ENCODE assay signal across 15 cellular contexts in genomic region chr5:140408750-140409241, GRCh38. TPM values are rescaled to one million over a fixed set of nuclear protein-coding genes. Genes with fewer than 3 reads are reported as not detected.
DNase-seq lines count a peak whose midpoint lies in the region; ATAC-seq, FAIRE-seq and TF ChIP-seq lines count a peak whose summit lies in the region.
"Had no signal": no experiment of that assay in that cellular context is flagged by ENCODE, and none has a peak within 500 bp of the region (broad histone marks: within the 10 kb centered on the region; RNA-seq: fewer than 3 reads in every experiment).

No MANE protein-coding gene starts in this region.

- DNase-seq in A549 (ENCODE audit: low read depth in 1 of 2, low spot score in 1 of 2), result peak in 1 of 2 experiments; percentile 19
- no peak for DNase-seq in H54 (ENCODE audit: insufficient read length, low spot score)
- peak; percentile 56 for DNase-seq in SW480 (ENCODE audit: low spot score)
- no peak for DNase-seq in left lung
- DNase-seq in HCEC 1CT, result no peak
- DNase-seq in CD1c-positive myeloid dendritic cell (ENCODE audit: extremely low spot score), result no peak
- DNase-seq in NAMALWA (ENCODE audit: low spot score), result no peak
- no peak for DNase-seq in substantia nigra (lab: John Stamatoyannopoulos, UW)
- DNase-seq: NCI-H1048; nephron progenitor cell; stimulated activated naive B cell treated with anti-CD40 and anti-IgM and Interleukin-4, amounts not matched to agents 10 μg/mL and 1 μg/mL and 100 μg/mL, for 72 hours; T-helper 9 cell had no signal

- H3K9me3 ChIP-seq in A549, result no peaks in the 10 kb centered on the region
- H3K9me3 ChIP-seq in left lung, result no peaks in the 10 kb centered on the region
- H3K9me3 ChIP-seq: BLaER1 had no signal

- WGBS in A549 (ENCODE audit: missing lambda C conversion rate), result 34% methylated on average over 4 of the region's 4 CpGs

- ATAC-seq in A549 (peak; percentile 75 to 77), left lung (peak; percentile 96)
- ATAC-seq: stimulated activated naive B cell treated with anti-CD40 and anti-IgM and Interleukin-4, amounts not matched to agents 10 μg/mL and 1 μg/mL and 100 μg/mL, for 72 hours had no signal

- intact Hi-C loops in left lung (cut with DNase I), result no loop called here

- H3K4me1 ChIP-seq in A549 (peaks cover 20% of the 10 kb centered on the region), left lung (peaks cover 10 to 61% of the 10 kb centered on the region in 2 donors)

- peaks cover 0 to 27% of the 10 kb centered on the region in 2 donors for H3K36me3 ChIP-seq in left lung

- no peak for TF ChIP-seq EP300 in A549 (IDR thresholded peaks at IDR 0.05)

- no peak for FAIRE-seq in A549 (lab: Jason Lieb, UNC)
- peak; percentile 30 for FAIRE-seq in H54 (lab: Jason Lieb, UNC)
- FAIRE-seq: astrocyte, endothelial cell of umbilical vein had no signal

- CTCF ChIA-PET in A549 (lab: Yijun Ruan, JAX), result interaction anchor here (0.9 kb wide), 1 partner anchor 43 kb away, joined by 4 read pairs; no protein-coding TSS in a partner anchor

- TF ChIP-seq CTCF in A549 (IDR thresholded peaks at IDR 0.05) (no peak), left lung (IDR thresholded peaks at IDR 0.05) (no peak)

- H3K4me2 ChIP-seq in A549, result peak overlapping the region; percentile 49
- H3K4me2 ChIP-seq: BLaER1 had no signal

- no peaks in the 10 kb centered on the region for H3K27me3 ChIP-seq in left lung
- H3K27me3 ChIP-seq: BLaER1 had no signal

- TF ChIP-seq POLR2A in A549 (IDR thresholded peaks at IDR 0.05; ENCODE audit: low read length), result no peak
- TF ChIP-seq POLR2A in H54 (IDR thresholded peaks at IDR 0.05; ENCODE audit: low read depth, low read length), result no peak

- H3K27ac ChIP-seq in A549, result no peak overlapping the region
- no peak overlapping the region for H3K27ac ChIP-seq in left lung
- no peak overlapping the region for H3K27ac ChIP-seq in substantia nigra (ENCODE audit: low read depth, low read length, poor library complexity, severe bottlenecking)
- H3K27ac ChIP-seq: BLaER1 had no signal

- no peak overlapping the region for H3K4me3 ChIP-seq in A549
- H3K4me3 ChIP-seq in left lung, result no peak overlapping the region
- H3K4me3 ChIP-seq: BLaER1 had no signal

- TF ChIP-seq RAD21 in A549 (conservative IDR thresholded peaks at IDR 0.05 in 1 of 2, IDR thresholded peaks at IDR 0.05 in 1 of 2), result peak in 1 of 2 experiments; percentile 11; a peak in 1 of 5 replicates

- POLR2A ChIA-PET in A549 (lab: Yijun Ruan, JAX), result no interaction called here

TF ChIP-seq in A549, 52 proteins besides CTCF, POLR2A, EP300 and RAD21:
- no peak for TF ChIP-seq RARB (CRISPR knock-in tag; IDR thresholded peaks at IDR 0.05)
- no peak for TF ChIP-seq REST (IDR thresholded peaks at IDR 0.05)
- no peak for TF ChIP-seq FOSL2 (IDR thresholded peaks at IDR 0.05)
- peak; percentile 21; the same call in 1 of the 2 replicates for TF ChIP-seq FOSL2 (CRISPR knock-in tag; IDR thresholded peaks at IDR 0.05)
- TF ChIP-seq E2F6 (IDR thresholded peaks at IDR 0.05; ENCODE audit: borderline replicate concordance, low read depth), result no peak
- TF ChIP-seq CHD4 (IDR thresholded peaks at IDR 0.05; ENCODE audit: borderline replicate concordance), result no peak
- TF ChIP-seq POLR2AphosphoS2 (conservative IDR thresholded peaks at IDR 0.05; ENCODE audit: low read length), result no peak

RNA-seq across cellular contexts. Expression of gene ANKHD1, which starts 7.2 kb away (rescaled TPM):
- 94.1 and 111 TPM in 2 replicates for polyA plus RNA-seq in A549 (2011; rRNA removed)
- 25.2 and 28.8 TPM in 2 replicates for polyA plus RNA-seq in A549 (2012; cell fraction: cytosol; rRNA removed)
- polyA plus RNA-seq in A549 (2012; cell fraction: nucleus; rRNA removed), result 42.9 and 52.2 TPM in 2 replicates
- 44.8 to 46.9 TPM (median 46.3 TPM) in 3 replicates for polyA plus RNA-seq in A549 (2017; fragmentation: RNase III; extraction: RNeasy Plus Mini Kit Qiagen cat#74134 plus additional on column Dnase treatment)
- 113 and 129 TPM in 2 replicates for polyA minus RNA-seq in A549 (2011; rRNA and poly(A)+ RNA removed)
- total RNA-seq in left lung, result 100 to 1,000 TPM; 104 to 136 TPM

RNA-seq across cellular contexts. Expression of gene SLC4A9, which starts 48.8 kb away (rescaled TPM):
- polyA plus RNA-seq in A549 (2011; rRNA removed) (not detected in 2 replicates), A549 (2017; fragmentation: RNase III; extraction: RNeasy Plus Mini Kit Qiagen cat#74134 plus additional on column Dnase treatment) (not detected in 3 replicates)
- 0.01 TPM in 1 of 2 replicates, not detected in the other for polyA plus RNA-seq in A549 (2012; cell fraction: cytosol; rRNA removed)
- 0.02 and 0.06 TPM in 2 replicates for polyA plus RNA-seq in A549 (2012; cell fraction: nucleus; rRNA removed)
- polyA minus RNA-seq in A549 (2011; rRNA and poly(A)+ RNA removed), result 0.08 TPM in 1 of 2 replicates, not detected in the other
- total RNA-seq in left lung, result not detected
- total RNA-seq: endothelial cell of umbilical vein had no signal
- polyA plus RNA-seq: endothelial cell of umbilical vein had no signal
